ENCODE assay signal across 19 cellular contexts in genomic region chr1:209134001-209134400, GRCh38.
A peak's percentile ranks its signal among the peaks of the same experiment; 100 is the strongest.
DNase-seq lines count a peak whose midpoint lies in the region; ATAC-seq and TF ChIP-seq lines count a peak whose summit lies in the region.
"Had no signal": no experiment of that assay in that cellular context is flagged by ENCODE, and none has a peak within 500 bp of the region (broad histone marks: within the 10 kb centered on the region; RNA-seq: fewer than 3 reads in every experiment).

No MANE protein-coding gene starts in this region.

- H3K27me3 ChIP-seq in mammary epithelial cell (ENCODE audit: insufficient read depth, low read length) (peaks cover 2% of the 10 kb centered on the region), foreskin keratinocyte (no peaks in the 10 kb centered on the region)

- H3K4me1 Mint-ChIP-seq in nephron progenitor cell: peaks cover 31% of the 10 kb centered on the region

- H3K27ac ChIP-seq in mammary epithelial cell (ENCODE audit: insufficient read depth, low read depth, low read length) (no peak overlapping the region), foreskin keratinocyte (no peak overlapping the region)

- H3K36me3 Mint-ChIP-seq in nephron progenitor cell (ENCODE audit: low read depth): peaks cover 7% of the 10 kb centered on the region

- H3K9me3 ChIP-seq in mammary epithelial cell (replicated peaks; ENCODE audit: insufficient read depth, low read length): no peaks in the 10 kb centered on the region

- ATAC-seq in GM18511 (IDR thresholded peaks at IDR 0.05; ENCODE audit: unreplicated experiment) (peak; percentile 91), GM19467 (IDR thresholded peaks at IDR 0.05; ENCODE audit: unreplicated experiment) (peak; percentile 74), HG02870 (IDR thresholded peaks at IDR 0.05; ENCODE audit: unreplicated experiment) (peak; percentile 83), HG03460 (IDR thresholded peaks at IDR 0.05; ENCODE audit: unreplicated experiment) (no peak), foreskin keratinocyte (no peak)
- ATAC-seq: esophagus mucosa, HepG2, left ventricle myocardium superior, Right ventricle myocardium inferior had no signal

- H3K9me3 Mint-ChIP-seq in nephron progenitor cell: peaks cover 38% of the 10 kb centered on the region

- H3K36me3 ChIP-seq in mammary epithelial cell (ENCODE audit: insufficient read depth, low read length): no peaks in the 10 kb centered on the region

- no TSS peak for BruUV-seq in mammary epithelial cell (replicated peaks; lab: Mats Ljungman, UMichigan)

- WGBS in mammary epithelial cell (ENCODE audit: low coverage, missing lambda C conversion rate): 49% methylated on average over 5 of the region's 5 CpGs

- peaks cover 5% of the 10 kb centered on the region for H3K27me3 Mint-ChIP-seq in nephron progenitor cell (ENCODE audit: low read depth, poor library complexity)

- in situ Hi-C loops in mammary epithelial cell (cut with MboI; ENCODE audit: low sequenced_read_pairs in 2 of 2): no loop called here

- no peak overlapping the region for H3K4me2 ChIP-seq in mammary epithelial cell (ENCODE audit: insufficient read depth, low read depth, low read length)

- peak overlapping the region; percentile 81 for H3K27ac Mint-ChIP-seq in nephron progenitor cell

- no peaks in the 10 kb centered on the region for H3K4me1 ChIP-seq in mammary epithelial cell (ENCODE audit: insufficient read depth, low read length)
- no peaks in the 10 kb centered on the region for H3K4me1 ChIP-seq in foreskin keratinocyte

- no peak overlapping the region for H3K4me3 ChIP-seq in mammary epithelial cell (replicated peaks in 1 of 3; ENCODE audit: insufficient read depth in 1 of 3, low read depth in 2 of 3, low read length in 3 of 3)

- no peaks in the 10 kb centered on the region for H4K20me1 ChIP-seq in mammary epithelial cell (ENCODE audit: insufficient read depth, low read length)

- CTCF ChIA-PET in mammary epithelial cell (lab: Charles Lee; ENCODE audit: low non-redundant PET): no interaction called here

- no peak for DNase-seq in nephron progenitor cell
- no peak for DNase-seq in mammary epithelial cell
- DNase-seq in foreskin keratinocyte: no peak
- DNase-seq: activated CD4-positive, alpha-beta T cell treated with anti-CD3 and anti-CD28 coated beads, Interleukin-2, amount 50 U/mL, for 1 hour; amygdala; caudate nucleus; DND-41; left ventricle myocardium superior; NCI-H146; NCI-H446; retina; stimulated activated CD4-positive, alpha-beta T cell treated with anti-CD3 and anti-CD28 coated beads, Interleukin-12 subunit alpha, Interleukin-12 subunit beta, amount 100 ng/mL, for 4 hours had no signal

- no peak overlapping the region for H3K4me3 Mint-ChIP-seq in nephron progenitor cell

- dilution Hi-C loops in mammary epithelial cell (cut with HindIII; ENCODE audit: low sequenced_read_pairs): no loop called here

- no peak overlapping the region for H2AFZ ChIP-seq in mammary epithelial cell (ENCODE audit: low read depth, low read length)

- H3K79me2 ChIP-seq in mammary epithelial cell (ENCODE audit: insufficient read depth, low read length): no peaks in the 10 kb centered on the region

- no peak overlapping the region for H3K9ac ChIP-seq in mammary epithelial cell (ENCODE audit: insufficient read depth, low read length)

- intact Hi-C loops in mammary epithelial cell (cut with micrococcal nuclease): no loop called here

- TF ChIP-seq CTCF in nephron progenitor cell (IDR thresholded peaks at IDR 0.05): no peak
- no peak for TF ChIP-seq CTCF in mammary epithelial cell (conservative IDR thresholded peaks at IDR 0.05 in 1 of 2, IDR thresholded peaks at IDR 0.05 in 1 of 2; ENCODE audit: extremely low read depth in 1 of 2, insufficient read depth in 1 of 2, low read depth in 1 of 2, low read length in 2 of 2)
- TF ChIP-seq CTCF in foreskin keratinocyte (conservative IDR thresholded peaks at IDR 0.05): no peak

Comparison
In these comparisons a context has a peak if more than half of its experiments do, and no peak if none do; other contexts are left out.
1. ATAC-seq: peak in GM18511 (single experiment), GM19467 (single experiment) and HG02870 (single experiment); none in HG03460 (single experiment) and foreskin keratinocyte (single experiment).